In the genomic region with DNA sequence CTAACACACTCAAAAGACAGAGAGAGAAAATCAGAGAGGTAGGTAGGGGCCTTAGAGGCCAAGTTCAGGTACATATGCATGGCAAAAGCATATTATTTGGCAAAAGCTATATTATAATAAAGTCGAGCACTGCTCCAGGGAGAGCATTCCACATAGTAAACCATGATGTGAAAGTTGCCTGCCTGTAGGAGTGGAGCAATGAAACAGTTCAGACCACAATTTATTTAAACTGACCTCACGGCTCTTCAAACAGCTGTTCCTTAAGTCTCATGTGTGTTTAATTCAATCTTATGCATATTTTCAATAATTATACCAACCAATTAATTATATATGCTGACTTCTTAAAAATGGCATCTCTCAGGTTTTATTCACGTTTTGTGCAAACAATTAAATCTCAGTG, we compare ENCODE assay signal across 20 cellular contexts. TPM values are rescaled to one million over a fixed set of nuclear protein-coding genes. Genes with fewer than 3 reads are reported as not detected.
DNase-seq lines count a peak whose midpoint lies in the region; ATAC-seq and TF ChIP-seq lines count a peak whose summit lies in the region.
"Had no signal": no experiment of that assay in that cellular context is flagged by ENCODE, and none has a peak within 500 bp of the region (broad histone marks: within the 10 kb centered on the region; RNA-seq: fewer than 3 reads in every experiment).

No MANE protein-coding gene starts in this region.

- peaks cover 65% of the 10 kb centered on the region for H3K4me1 ChIP-seq in OCI-LY1 (ENCODE audit: insufficient read depth, low read length, severe bottlenecking)
- H3K4me1 ChIP-seq: uterus had no signal

- no peaks in the 10 kb centered on the region for H3K27me3 ChIP-seq in OCI-LY1 (ENCODE audit: insufficient read depth, low read length)
- H3K27me3 ChIP-seq: SJCRH30, uterus had no signal

- peak overlapping the region; percentile 73 for H3K4me2 ChIP-seq in OCI-LY1 (ENCODE audit: low read length)

- peaks cover 8% of the 10 kb centered on the region for H3K36me3 Mint-ChIP-seq in activated naive CD4-positive, alpha-beta T cell treated with anti-CD3 and anti-CD28 coated beads, Interleukin-2, amount 50 U/mL, for 24 hours
- H3K36me3 Mint-ChIP-seq in type B pancreatic cell, result peaks cover 3% of the 10 kb centered on the region

- peaks cover 58% of the 10 kb centered on the region for H3K4me1 Mint-ChIP-seq in activated naive CD4-positive, alpha-beta T cell treated with anti-CD3 and anti-CD28 coated beads, Interleukin-2, amount 50 U/mL, for 24 hours
- H3K4me1 Mint-ChIP-seq in type B pancreatic cell (ENCODE audit: unreplicated experiment), result peaks cover 11% of the 10 kb centered on the region

- ATAC-seq in GM21447 (IDR thresholded peaks at IDR 0.05; ENCODE audit: unreplicated experiment), result no peak
- no peak for ATAC-seq in GM19467 (IDR thresholded peaks at IDR 0.05; ENCODE audit: unreplicated experiment)
- ATAC-seq: left lobe of liver had no signal

- TF ChIP-seq CTCF in OCI-LY1 (IDR thresholded peaks at IDR 0.05; ENCODE audit: low read length), result no peak
- TF ChIP-seq CTCF in choroid plexus epithelial cell (conservative IDR thresholded peaks at IDR 0.05; ENCODE audit: low read depth, low read length), result no peak
- TF ChIP-seq CTCF in type B pancreatic cell (conservative IDR thresholded peaks at IDR 0.05), result no peak

- H2AFZ ChIP-seq in OCI-LY1 (ENCODE audit: low read length), result no peak overlapping the region

- H3K36me3 ChIP-seq in OCI-LY1 (ENCODE audit: insufficient read depth, low read length), result no peaks in the 10 kb centered on the region
- H3K36me3 ChIP-seq: uterus had no signal

- no peaks in the 10 kb centered on the region for H3K27me3 Mint-ChIP-seq in activated naive CD4-positive, alpha-beta T cell treated with anti-CD3 and anti-CD28 coated beads, Interleukin-2, amount 50 U/mL, for 24 hours
- H3K27me3 Mint-ChIP-seq in type B pancreatic cell, result no peaks in the 10 kb centered on the region

- no peak overlapping the region; the same call in 1 of the 2 replicates for H3K9ac ChIP-seq in OCI-LY1 (ENCODE audit: low read length)

- DNase-seq in activated naive CD4-positive, alpha-beta T cell treated with anti-CD3 and anti-CD28 coated beads, Interleukin-2, amount 50 U/mL, for 16 hours, result no peak
- DNase-seq in choroid plexus epithelial cell (ENCODE audit: low read depth) (peak; percentile 75), type B pancreatic cell (ENCODE audit: extremely low spot score, unreplicated experiment) (no peak), D341Med (ENCODE audit: low spot score) (no peak)
- DNase-seq: AML-193; effector memory CD4-positive, alpha-beta T cell; foreskin fibroblast; Kasumi-1; NCI-H1436 treated with DMSO at 0.1 percent for 48 hours; NCI-H345; stimulated activated naive CD4-positive, alpha-beta T cell; uterus had no signal

- no peaks in the 10 kb centered on the region; the same call in 1 of the 2 replicates for H3F3A ChIP-seq in OCI-LY1 (ENCODE audit: insufficient read depth, low read length)

- peak overlapping the region; percentile 47 for H3K27ac Mint-ChIP-seq in activated naive CD4-positive, alpha-beta T cell treated with anti-CD3 and anti-CD28 coated beads, Interleukin-2, amount 50 U/mL, for 24 hours
- H3K27ac Mint-ChIP-seq in type B pancreatic cell, result no peak overlapping the region

- no peaks in the 10 kb centered on the region for H3K9me3 ChIP-seq in OCI-LY1 (ENCODE audit: low read length)
- H3K9me3 ChIP-seq: SJCRH30, uterus had no signal

- H3K4me3 Mint-ChIP-seq in activated naive CD4-positive, alpha-beta T cell treated with anti-CD3 and anti-CD28 coated beads, Interleukin-2, amount 50 U/mL, for 24 hours, result peak overlapping the region; percentile 81
- H3K4me3 Mint-ChIP-seq in type B pancreatic cell, result peak overlapping the region; percentile 7

- peak overlapping the region; percentile 77 for H3K27ac ChIP-seq in OCI-LY1 (ENCODE audit: low read depth, low read length, poor library complexity, severe bottlenecking)
- H3K27ac ChIP-seq: SJCRH30, uterus had no signal

- H3K9me2 ChIP-seq in OCI-LY1 (ENCODE audit: low read depth, low read length), result no peaks in the 10 kb centered on the region

- no peaks in the 10 kb centered on the region for H4K20me1 ChIP-seq in OCI-LY1 (ENCODE audit: insufficient read depth, low read length)

- H3K4me3 ChIP-seq in OCI-LY1 (ENCODE audit: low read depth, low read length, poor library complexity, severe bottlenecking), result peak overlapping the region; percentile 26
- no peak overlapping the region for H3K4me3 ChIP-seq in choroid plexus epithelial cell (ENCODE audit: low read depth, low read length)
- H3K4me3 ChIP-seq: SJCRH30, uterus had no signal

- H3K79me2 ChIP-seq in OCI-LY1 (ENCODE audit: insufficient read depth, low read length), result peaks cover 78% of the 10 kb centered on the region

- no peaks in the 10 kb centered on the region for H3K9me3 Mint-ChIP-seq in activated naive CD4-positive, alpha-beta T cell treated with anti-CD3 and anti-CD28 coated beads, Interleukin-2, amount 50 U/mL, for 24 hours
- no peaks in the 10 kb centered on the region for H3K9me3 Mint-ChIP-seq in type B pancreatic cell

RNA-seq across cellular contexts. Expression of gene RFC1, which starts 3.3 kb away (rescaled TPM):
- total RNA-seq in type B pancreatic cell (ENCODE audit: low replicate concordance), result 42.8 and 53.0 TPM in 2 replicates

RNA-seq across cellular contexts. Expression of gene KLB, which starts 43.9 kb away (rescaled TPM):
- 0.43 and 0.62 TPM in 2 replicates for total RNA-seq in type B pancreatic cell (ENCODE audit: low replicate concordance)
- total RNA-seq: activated CD8-positive, alpha-beta memory T cell treated with anti-CD3 and anti-CD28 coated beads for 36 hours; posterior vena cava had no signal
